Comparison of ENCODE assay signal across 1 cellular context in the genomic region with DNA sequence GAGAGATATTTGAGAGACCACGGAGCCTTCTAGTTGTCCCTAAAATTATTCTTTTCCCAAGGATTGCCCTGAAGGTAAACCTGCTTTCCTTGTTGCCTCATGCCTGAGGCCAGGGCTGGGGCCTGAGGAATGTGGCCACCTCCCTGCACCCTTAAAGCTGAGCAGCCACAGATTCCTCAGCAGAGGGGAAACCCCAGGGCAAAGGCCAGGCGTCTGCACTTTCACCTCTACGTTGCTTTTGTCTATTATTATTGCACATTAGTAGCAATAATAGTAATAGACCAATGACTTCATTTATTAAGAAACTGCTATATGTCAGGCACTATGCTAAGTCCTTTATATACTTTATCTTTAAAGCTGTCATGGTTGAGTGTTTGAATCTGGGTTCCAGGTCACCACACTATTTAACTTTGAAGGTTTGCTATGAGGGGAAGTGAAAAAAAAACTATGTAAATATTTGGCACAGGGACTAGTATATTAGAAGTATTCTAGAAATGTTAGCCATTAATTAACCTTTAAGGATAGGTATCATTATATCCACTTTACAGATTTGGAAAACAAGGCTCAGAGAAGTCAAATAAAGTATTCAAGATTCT.
TF ChIP-seq lines count a peak whose summit lies in the region.

No MANE protein-coding gene starts in this region.

TF ChIP-seq in K562, 482 proteins besides CTCF, POLR2A, EP300 and RAD21 (continued from another document):
- no peak for TF ChIP-seq POLR2AphosphoS5 (IDR thresholded peaks at IDR 0.05; ENCODE audit: control insufficient read depth, insufficient read depth, low read depth, low read length)
- no peak for TF ChIP-seq CEBPG (CRISPR knock-in tag; IDR thresholded peaks at IDR 0.05)
- peak in 1 of 2 experiments; percentile 65; a peak in 2 of 4 replicates for TF ChIP-seq CEBPG (tag; conservative IDR thresholded peaks at IDR 0.05 in 1 of 2, IDR thresholded peaks at IDR 0.05 in 1 of 2)
TF ChIP-seq in K562: peak in this region for 2.
